16 cellular contexts compared by ENCODE assay signal in the genomic region with DNA sequence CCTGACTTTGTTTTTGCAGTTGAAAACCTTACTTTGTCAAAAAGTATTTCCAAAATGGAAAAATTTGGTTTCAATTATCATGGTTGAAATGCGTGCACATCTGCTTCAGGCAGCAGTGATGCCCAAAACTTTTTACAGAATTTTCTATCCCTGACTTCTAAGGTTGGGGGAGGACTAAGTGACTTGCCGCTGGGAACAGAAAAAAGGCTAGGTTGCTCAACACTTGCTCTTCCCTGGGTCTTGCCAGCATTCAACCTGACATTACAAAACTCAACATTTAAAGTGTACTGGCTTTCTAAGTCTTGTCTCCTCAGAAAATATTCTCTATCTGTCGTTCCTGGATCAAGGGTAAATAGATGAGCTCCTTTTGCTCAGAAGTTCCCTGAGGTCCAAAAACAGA.
"Had no signal": no experiment of that assay in that cellular context is flagged by ENCODE, and none has a peak within 500 bp of the region (broad histone marks: within the 10 kb centered on the region; RNA-seq: fewer than 3 reads in every experiment).

No MANE protein-coding gene starts in this region.

- H3K4me3 Mint-ChIP-seq: activated CD8-positive, alpha-beta T cell treated with anti-CD3 and anti-CD28 coated beads for 36 hours; memory B cell; nephron progenitor cell; stimulated activated naive CD8-positive, alpha-beta T cell treated with anti-CD3 and anti-CD28 coated beads, Interleukin-15, Interleukin-2, amounts not matched to agents 100 ng/mL and 50 ng/mL, for 24 hours; WTC11 had no signal

- H3K27me3 ChIP-seq: upper lobe of left lung had no signal

- ATAC-seq: activated CD8-positive, alpha-beta T cell treated with anti-CD3 and anti-CD28 coated beads for 36 hours; left lung; right cardiac atrium; T-helper 17 cell; WTC11 had no signal

- H3K27me3 Mint-ChIP-seq: activated CD8-positive, alpha-beta T cell treated with anti-CD3 and anti-CD28 coated beads for 36 hours; activated naive CD8-positive, alpha-beta T cell; stimulated activated naive CD8-positive, alpha-beta T cell treated with anti-CD3 and anti-CD28 coated beads, Interleukin-15, Interleukin-2, amounts not matched to agents 100 ng/mL and 50 ng/mL, for 24 hours had no signal

- H3K9me3 Mint-ChIP-seq: activated CD8-positive, alpha-beta T cell treated with anti-CD3 and anti-CD28 coated beads for 36 hours; memory B cell; nephron progenitor cell; stimulated activated naive CD8-positive, alpha-beta T cell treated with anti-CD3 and anti-CD28 coated beads, Interleukin-15, Interleukin-2, amounts not matched to agents 100 ng/mL and 50 ng/mL, for 24 hours; WTC11 had no signal

- H3K4me1 ChIP-seq: prostate gland had no signal

- H3K36me3 Mint-ChIP-seq: memory B cell, WTC11 had no signal

- H3K4me3 ChIP-seq: left lung, prostate gland, upper lobe of left lung had no signal

- H3K27ac Mint-ChIP-seq: activated CD8-positive, alpha-beta T cell treated with anti-CD3 and anti-CD28 coated beads for 36 hours; memory B cell; nephron progenitor cell; stimulated activated naive CD8-positive, alpha-beta T cell treated with anti-CD3 and anti-CD28 coated beads, Interleukin-15, Interleukin-2, amounts not matched to agents 100 ng/mL and 50 ng/mL, for 24 hours; T-helper 17 cell; WTC11 had no signal

- H3K9me3 ChIP-seq: left lung, prostate gland, upper lobe of left lung had no signal

- DNase-seq: activated CD4-positive, alpha-beta T cell treated with anti-CD3 and anti-CD28 coated beads for 48 hours; activated CD8-positive, alpha-beta T cell treated with anti-CD3 and anti-CD28 coated beads for 36 hours; activated effector memory CD4-positive, alpha-beta T cell treated with anti-CD3 and anti-CD28 coated beads, Interleukin-2, amount 50 U/mL, for 16 hours; activated T-cell treated with anti-CD3 and anti-CD28 coated beads, Interleukin-2, amount 50 U/mL, for 48 hours; effector CD8-positive, alpha-beta T cell; left lung; nephron progenitor cell; occipital lobe; right cardiac atrium; T-helper 17 cell; upper lobe of left lung had no signal

- H3K4me1 Mint-ChIP-seq: memory B cell, nephron progenitor cell, WTC11 had no signal

- H3K27ac ChIP-seq: left lung, prostate gland, upper lobe of left lung had no signal
